21 cellular contexts compared by ENCODE assay signal in genomic region chr6:13663986-13664385, GRCh38. TPM values are rescaled to one million over a fixed set of nuclear protein-coding genes. Genes with fewer than 3 reads are reported as not detected.
DNase-seq lines count a peak whose midpoint lies in the region; ATAC-seq, FAIRE-seq and TF ChIP-seq lines count a peak whose summit lies in the region.
"Had no signal": no experiment of that assay in that cellular context is flagged by ENCODE, and none has a peak within 500 bp of the region (broad histone marks: within the 10 kb centered on the region; RNA-seq: fewer than 3 reads in every experiment).

No MANE protein-coding gene starts in this region.

- CTCF ChIA-PET in CD4-positive, alpha-beta memory T cell (lab: Charles Lee; ENCODE audit: partially characterized antibody) = interaction anchor here (1.0 kb wide), 1 partner anchor 9 kb away, joined by 3 read pairs; no protein-coding TSS in a partner anchor
- CTCF ChIA-PET in WTC11 (lab: Charles Lee) = no interaction called here
- CTCF ChIA-PET in HepG2 (lab: Yijun Ruan, JAX; ENCODE audit: low intra/inter-chr PET ratio, low total read pairs) = no interaction called here
- CTCF ChIA-PET in Caco-2 (lab: Charles Lee) = no interaction called here
- CTCF ChIA-PET in activated CD4-positive, alpha-beta memory T cell treated with anti-CD3 and anti-CD28 coated beads, Interleukin-2, amount 10 ng/mL, durations not matched to agents 7 days and 5 days (lab: Charles Lee) = no interaction called here

- intact Hi-C loops in CD4-positive, alpha-beta memory T cell (cut with micrococcal nuclease) = loop anchor here (5.0 kb wide), 1 partner anchor 33 kb away; no protein-coding TSS in a partner anchor
- intact Hi-C loops in HepG2 (cut with micrococcal nuclease; ENCODE audit: unreplicated experiment) = loop anchor here (2.0 to 5.0 kb wide), 3 partner anchors 15 to 47 kb away; partner anchors contain the start of gene NOL7
- intact Hi-C loops in Caco-2 (cut with micrococcal nuclease; ENCODE audit: unreplicated experiment) = no loop called here

- H3K9me3 ChIP-seq in CD4-positive, alpha-beta memory T cell (ENCODE audit: control insufficient read depth in 1 of 2, low read length in 2 of 2) = no peaks in the 10 kb centered on the region
- H3K9me3 ChIP-seq in HepG2 (ENCODE audit: low read length) (no peaks in the 10 kb centered on the region), neutrophil (no peaks in the 10 kb centered on the region), Caco-2 (no peaks in the 10 kb centered on the region)
- H3K9me3 ChIP-seq: BE2C had no signal

- no peak overlapping the region for H3K9ac ChIP-seq in HepG2 (ENCODE audit: insufficient read depth, low read depth, low read length)

- no peaks in the 10 kb centered on the region for H3K36me3 ChIP-seq in CD4-positive, alpha-beta memory T cell (ENCODE audit: insufficient read depth, low read length)
- no peaks in the 10 kb centered on the region for H3K36me3 ChIP-seq in HepG2 (replicated peaks in 1 of 2; ENCODE audit: control insufficient read depth in 1 of 2, insufficient read depth in 2 of 2, low read length in 2 of 2)
- no peaks in the 10 kb centered on the region for H3K36me3 ChIP-seq in neutrophil
- H3K36me3 ChIP-seq in Caco-2 (ENCODE audit: control insufficient read depth, insufficient read depth, low read length) = no peaks in the 10 kb centered on the region
- H3K36me3 ChIP-seq: BE2C had no signal

- no peak for TF ChIP-seq CTCF in WTC11 (IDR thresholded peaks at IDR 0.05)
- no peak for TF ChIP-seq CTCF in HepG2 (CRISPR knock-in tag; IDR thresholded peaks at IDR 0.05)
- no peak for TF ChIP-seq CTCF in neutrophil (IDR thresholded peaks at IDR 0.05)
- TF ChIP-seq CTCF in Caco-2 (IDR thresholded peaks at IDR 0.05; ENCODE audit: insufficient read depth in 1 of 2, low read depth in 1 of 2, low read length in 1 of 2, severe bottlenecking in 1 of 2, unreplicated experiment in 1 of 2) = no peak

- no peaks in the 10 kb centered on the region for H3K9me3 Mint-ChIP-seq in CD4-positive, alpha-beta memory T cell
- H3K9me3 Mint-ChIP-seq in WTC11 (no peaks in the 10 kb centered on the region), Caco-2 (ENCODE audit: unreplicated experiment) (no peaks in the 10 kb centered on the region)
- H3K9me3 Mint-ChIP-seq in activated CD4-positive, alpha-beta memory T cell treated with anti-CD3 and anti-CD28 coated beads, Interleukin-2, amount 10 ng/mL, durations not matched to agents 7 days and 5 days = no peaks in the 10 kb centered on the region
- H3K9me3 Mint-ChIP-seq: IgD-negative memory B cell had no signal

- ATAC-seq in WTC11 (no peak), HepG2 (no peak)
- ATAC-seq: Right ventricle myocardium inferior had no signal

- TF ChIP-seq RAD21 in HepG2 (CRISPR knock-in tag; IDR thresholded peaks at IDR 0.05) = no peak

- in situ Hi-C loops in HepG2 (cut with HindIII; ENCODE audit: extremely low pct_ligation_motif_present, low pct_unique_long_range_greater_than_20kb) = no loop called here

- H3K4me1 Mint-ChIP-seq in CD4-positive, alpha-beta memory T cell = peaks cover 70 to 99% (median 84%) of the 10 kb centered on the region in 4 donors
- H3K4me1 Mint-ChIP-seq in WTC11 (peaks cover 47% of the 10 kb centered on the region), Caco-2 (ENCODE audit: low read depth, unreplicated experiment) (peaks cover 41% of the 10 kb centered on the region)
- H3K4me1 Mint-ChIP-seq in activated CD4-positive, alpha-beta memory T cell treated with anti-CD3 and anti-CD28 coated beads, Interleukin-2, amount 10 ng/mL, durations not matched to agents 7 days and 5 days = peaks cover 64% of the 10 kb centered on the region

- BruUV-seq in HepG2 (replicated peaks; lab: Mats Ljungman, UMichigan) = no TSS peak
- BruUV-seq in Caco-2 (replicated peaks; lab: Mats Ljungman, UMichigan) = no TSS peak

- peak overlapping the region in 1 of 2 donors; percentile 3 for H3K4me3 ChIP-seq in CD4-positive, alpha-beta memory T cell (ENCODE audit: low read length in 2 of 2)
- H3K4me3 ChIP-seq in HepG2 (replicated peaks in 1 of 3; ENCODE audit: insufficient read depth in 1 of 3, low read depth in 2 of 3, low read length in 3 of 3) = no peak overlapping the region
- no peak overlapping the region for H3K4me3 ChIP-seq in neutrophil (ENCODE audit: low read depth in 1 of 2, low read length in 1 of 2)
- H3K4me3 ChIP-seq in Caco-2 (ENCODE audit: low read depth, low read length) = no peak overlapping the region

- no peak overlapping the region for H3K4me2 ChIP-seq in HepG2 (ENCODE audit: low read depth, low read length)

- H3K27ac Mint-ChIP-seq in CD4-positive, alpha-beta memory T cell = no peak overlapping the region
- H3K27ac Mint-ChIP-seq in WTC11 (0 out of 2 replicates have a peak overlapping the region, but pooled peaks have one; percentile 2), Caco-2 (ENCODE audit: unreplicated experiment) (no peak overlapping the region)
- no peak overlapping the region for H3K27ac Mint-ChIP-seq in activated CD4-positive, alpha-beta memory T cell treated with anti-CD3 and anti-CD28 coated beads, Interleukin-2, amount 10 ng/mL, durations not matched to agents 7 days and 5 days
- H3K27ac Mint-ChIP-seq: IgD-negative memory B cell had no signal

- 87% methylated on average over 4 of the region's 4 CpGs for WGBS in HepG2 (ENCODE audit: low lambda C conversion rate)

- H3K27ac ChIP-seq in CD4-positive, alpha-beta memory T cell (ENCODE audit: low read depth, low read length) = no peak overlapping the region
- no peak overlapping the region for H3K27ac ChIP-seq in HepG2 (ENCODE audit: extremely low read length, insufficient read depth, low read length)
- peak overlapping the region; percentile 49 for H3K27ac ChIP-seq in neutrophil

- H3K36me3 Mint-ChIP-seq in CD4-positive, alpha-beta memory T cell = peaks cover 3 to 5% of the 10 kb centered on the region in 2 donors
- H3K36me3 Mint-ChIP-seq in WTC11 = no peaks in the 10 kb centered on the region
- no peaks in the 10 kb centered on the region for H3K36me3 Mint-ChIP-seq in Caco-2 (ENCODE audit: insufficient read depth, unreplicated experiment)
- peaks cover 13% of the 10 kb centered on the region for H3K36me3 Mint-ChIP-seq in activated CD4-positive, alpha-beta memory T cell treated with anti-CD3 and anti-CD28 coated beads, Interleukin-2, amount 10 ng/mL, durations not matched to agents 7 days and 5 days (ENCODE audit: low read depth)

- H3K4me3 Mint-ChIP-seq in CD4-positive, alpha-beta memory T cell = peak overlapping the region in 6 of 8 donors; percentile 13 to 67 (median 48)
- H3K4me3 Mint-ChIP-seq in WTC11 = no peak overlapping the region
- H3K4me3 Mint-ChIP-seq in Caco-2 (ENCODE audit: unreplicated experiment) = no peak overlapping the region
- H3K4me3 Mint-ChIP-seq in activated CD4-positive, alpha-beta memory T cell treated with anti-CD3 and anti-CD28 coated beads, Interleukin-2, amount 10 ng/mL, durations not matched to agents 7 days and 5 days = no peak overlapping the region

- peaks cover 99% of the 10 kb centered on the region for H3K79me2 ChIP-seq in HepG2 (ENCODE audit: insufficient read depth, low read length)

- POLR2A ChIA-PET in CD4-positive, alpha-beta memory T cell (lab: Charles Lee; ENCODE audit: partially characterized antibody) = interaction anchor here (0.7 to 1.4 kb wide), 2 partner anchors 10 to 49 kb away, joined by 3 read pairs; partner anchors contain the start of gene NOL7
- POLR2A ChIA-PET in WTC11 (lab: Charles Lee) = no interaction called here
- POLR2A ChIA-PET in HepG2 (lab: Yijun Ruan, JAX) = interaction anchor here (1.0 to 1.2 kb wide), 2 partner anchors 46 to 49 kb away, joined by 3 read pairs; partner anchors contain the start of gene NOL7
- POLR2A ChIA-PET in Caco-2 (lab: Charles Lee) = no interaction called here
- POLR2A ChIA-PET in activated CD4-positive, alpha-beta memory T cell treated with anti-CD3 and anti-CD28 coated beads, Interleukin-2, amount 10 ng/mL, durations not matched to agents 7 days and 5 days (lab: Charles Lee) = interaction anchor here (1.0 kb wide), 1 partner anchor 45 kb away, joined by 3 read pairs; no protein-coding TSS in a partner anchor

- H4K20me1 ChIP-seq in HepG2 (ENCODE audit: insufficient read depth, low read length) = peaks cover 39% of the 10 kb centered on the region

- no peak overlapping the region for H2AFZ ChIP-seq in HepG2 (ENCODE audit: low read length)

- no peaks in the 10 kb centered on the region for H3K27me3 Mint-ChIP-seq in CD4-positive, alpha-beta memory T cell
- H3K27me3 Mint-ChIP-seq in WTC11 (ENCODE audit: low read depth) (no peaks in the 10 kb centered on the region), Caco-2 (ENCODE audit: insufficient read depth, unreplicated experiment) (no peaks in the 10 kb centered on the region)
- no peaks in the 10 kb centered on the region for H3K27me3 Mint-ChIP-seq in activated CD4-positive, alpha-beta memory T cell treated with anti-CD3 and anti-CD28 coated beads, Interleukin-2, amount 10 ng/mL, durations not matched to agents 7 days and 5 days
- H3K27me3 Mint-ChIP-seq: IgD-negative memory B cell had no signal

- no peak for DNase-seq in CD4-positive, alpha-beta memory T cell
- DNase-seq in WTC11 (ENCODE audit: low spot score) = no peak
- DNase-seq in HepG2 (ENCODE audit: low spot score) = no peak
- DNase-seq in Caco-2 = no peak
- DNase-seq in SHP77 (lab: John Stamatoyannopoulos, UW) = no peak
- no peak for DNase-seq in activated CD4-positive, alpha-beta memory T cell treated with anti-CD3 and anti-CD28 coated beads, Interleukin-2, amount 10 ng/mL, durations not matched to agents 7 days and 5 days
- DNase-seq: BE2C, COR-L47, DMS 273 treated with DMSO at 0.1 percent for 48 hours, DMS79 treated with DMSO at 0.1 percent for 48 hours, Kasumi-1, NCI-H1417, NCI-H1694 treated with DMSO at 0.1 percent for 48 hours, NCI-H2081 treated with DMSO at 0.1 percent for 48 hours, NCI-H2171 treated with DMSO at 0.1 percent for 48 hours, NCI-H446, NCI-H526 treated with DMSO at 0.1 percent for 48 hours had no signal

- no peaks in the 10 kb centered on the region for H3K27me3 ChIP-seq in CD4-positive, alpha-beta memory T cell (ENCODE audit: insufficient read depth, low read length)
- no peaks in the 10 kb centered on the region for H3K27me3 ChIP-seq in HepG2 (ENCODE audit: control insufficient read depth in 1 of 2, insufficient read depth in 2 of 2, low read length in 2 of 2)
- no peaks in the 10 kb centered on the region for H3K27me3 ChIP-seq in neutrophil
- no peaks in the 10 kb centered on the region; the same call in 1 of the 2 replicates for H3K27me3 ChIP-seq in Caco-2 (replicated peaks; ENCODE audit: control insufficient read depth, insufficient read depth, low read length)
- H3K27me3 ChIP-seq: BE2C had no signal

- TF ChIP-seq POLR2A in HepG2 (IDR thresholded peaks at IDR 0.05; ENCODE audit: insufficient read depth in 1 of 2, low read depth in 2 of 2, low read length in 2 of 2) = no peak

- peaks cover 96% of the 10 kb centered on the region for H3K4me1 ChIP-seq in CD4-positive, alpha-beta memory T cell (ENCODE audit: insufficient read depth, low read length)
- H3K4me1 ChIP-seq in HepG2 (ENCODE audit: insufficient read depth, low read length) (peaks cover 85% of the 10 kb centered on the region), neutrophil (ENCODE audit: control insufficient read depth in 1 of 2, insufficient read depth in 1 of 2, low read depth in 1 of 2, low read length in 1 of 2) (peaks cover 75 to 90% of the 10 kb centered on the region in 2 experiments), Caco-2 (peaks cover 20% of the 10 kb centered on the region; the same call in 1 of the 2 replicates)
- H3K4me1 ChIP-seq: BE2C had no signal

- FAIRE-seq in HepG2 (lab: Jason Lieb, UNC) = no peak
- FAIRE-seq: GM12891 had no signal

- no peak for TF ChIP-seq EP300 in HepG2 (IDR thresholded peaks at IDR 0.05; ENCODE audit: low read depth in 2 of 2, low read length in 2 of 2)
- no peak for TF ChIP-seq EP300 in HepG2 (CRISPR knock-in tag; IDR thresholded peaks at IDR 0.05; ENCODE audit: borderline replicate concordance)

RNA-seq across cellular contexts. Expression of gene RANBP9, which starts 47.6 kb away (rescaled TPM):
- total RNA-seq in CD4-positive, alpha-beta memory T cell = 10 to 100 TPM; 51.1 to 52.9 TPM
- 1 to 10 TPM; 3.4 to 8.8 TPM for polyA plus RNA-seq in CD4-positive, alpha-beta memory T cell
- total RNA-seq in WTC11 (2021) (31.5 to 33.4 TPM (median 33.4 TPM) in 3 replicates), HepG2 (2016; rRNA removed; fragmentation: Illumina TruSeq; extraction: Trizol) (30.6 and 40.8 TPM in 2 replicates), Caco-2 (2022) (36.7 and 38.2 TPM in 2 replicates)
- 49.4 and 57.5 TPM in 2 replicates for total RNA-seq in HepG2 (2016; cell fraction: cytosol; rRNA removed; fragmentation: Illumina TruSeq; extraction: Trizol; ENCODE audit: low read depth)
- 29.2 and 36.4 TPM in 2 replicates for total RNA-seq in HepG2 (2016; cell fraction: insoluble cytoplasmic fraction; rRNA removed; fragmentation: Illumina TruSeq; extraction: Trizol)
- total RNA-seq in HepG2 (2016; cell fraction: membrane; rRNA removed; fragmentation: Illumina TruSeq; extraction: Trizol) = 51.1 and 60.2 TPM in 2 replicates
- 28.5 and 30.5 TPM in 2 replicates for total RNA-seq in HepG2 (2016; cell fraction: nucleus; rRNA removed; fragmentation: Illumina TruSeq; extraction: Trizol)
- 22.4 and 26.6 TPM in 2 replicates for polyA plus RNA-seq in HepG2 (2011; rRNA removed)
- polyA plus RNA-seq in HepG2 (2011; cell fraction: cytosol; rRNA removed) = 14.8 and 16.2 TPM in 2 replicates
- polyA plus RNA-seq in HepG2 (2011; cell fraction: nucleus; rRNA removed) = 22.9 TPM in 2 replicates
- 32.6 and 36.1 TPM in 2 replicates for polyA plus RNA-seq in HepG2 (2012)
- polyA plus RNA-seq in HepG2 (2016; cell fraction: cytosol; fragmentation: Illumina TruSeq; extraction: Trizol; ENCODE audit: low read depth) = 8.1 and 8.7 TPM in 2 replicates
- 43.1 and 50.7 TPM in 2 replicates for polyA plus RNA-seq in HepG2 (2016; cell fraction: insoluble cytoplasmic fraction; fragmentation: Illumina TruSeq; extraction: Trizol; ENCODE audit: low read depth)
- 23.5 and 24.1 TPM in 2 replicates for polyA plus RNA-seq in HepG2 (2016; cell fraction: membrane; fragmentation: Illumina TruSeq; extraction: Trizol; ENCODE audit: low read depth)
- 49.1 and 54.5 TPM in 2 replicates for polyA plus RNA-seq in HepG2 (2016; cell fraction: nucleus; fragmentation: Illumina TruSeq; extraction: Trizol; ENCODE audit: insufficient read depth, low read depth)
- polyA minus RNA-seq in HepG2 (2011; rRNA and poly(A)+ RNA removed; ENCODE audit: low replicate concordance) = 9.6 and 10.2 TPM in 2 replicates
- polyA minus RNA-seq in HepG2 (2011; cell fraction: cytosol; rRNA and poly(A)+ RNA removed) = 26.9 and 31.1 TPM in 2 replicates
- polyA minus RNA-seq in HepG2 (2011; cell fraction: nucleus; rRNA and poly(A)+ RNA removed) = 31.8 and 37.2 TPM in 2 replicates
- total RNA-seq in activated CD4-positive, alpha-beta memory T cell treated with anti-CD3 and anti-CD28 coated beads, Interleukin-2, amount 10 ng/mL, durations not matched to agents 7 days and 5 days = 10 to 100 TPM; 66.8 to 69.1 TPM

RNA-seq across cellular contexts. Expression of gene NOL7, which starts 48.9 kb away (rescaled TPM):
- total RNA-seq in CD4-positive, alpha-beta memory T cell = 10 to 100 TPM; 62.1 to 69.1 TPM
- 100 to 1,000 TPM; 118 to 137 TPM for polyA plus RNA-seq in CD4-positive, alpha-beta memory T cell
- total RNA-seq in WTC11 (2021) (65.3 to 76.1 TPM (median 66.5 TPM) in 3 replicates), HepG2 (2016; rRNA removed; fragmentation: Illumina TruSeq; extraction: Trizol) (186 and 215 TPM in 2 replicates), Caco-2 (2022) (85.4 and 92.9 TPM in 2 replicates)
- total RNA-seq in HepG2 (2016; cell fraction: cytosol; rRNA removed; fragmentation: Illumina TruSeq; extraction: Trizol; ENCODE audit: low read depth) = 27.0 and 31.6 TPM in 2 replicates
- total RNA-seq in HepG2 (2016; cell fraction: insoluble cytoplasmic fraction; rRNA removed; fragmentation: Illumina TruSeq; extraction: Trizol) = 183 and 212 TPM in 2 replicates
- 65.5 and 72.1 TPM in 2 replicates for total RNA-seq in HepG2 (2016; cell fraction: membrane; rRNA removed; fragmentation: Illumina TruSeq; extraction: Trizol)
- 69.4 and 79.5 TPM in 2 replicates for total RNA-seq in HepG2 (2016; cell fraction: nucleus; rRNA removed; fragmentation: Illumina TruSeq; extraction: Trizol)
- 30.1 and 37.8 TPM in 2 replicates for polyA plus RNA-seq in HepG2 (2011; rRNA removed)
- polyA plus RNA-seq in HepG2 (2011; cell fraction: cytosol; rRNA removed) = 47.4 and 53.1 TPM in 2 replicates
- polyA plus RNA-seq in HepG2 (2011; cell fraction: nucleus; rRNA removed) = 23.4 and 23.5 TPM in 2 replicates
- 60.3 and 94.1 TPM in 2 replicates for polyA plus RNA-seq in HepG2 (2012)
- polyA plus RNA-seq in HepG2 (2016; cell fraction: cytosol; fragmentation: Illumina TruSeq; extraction: Trizol; ENCODE audit: low read depth) = 30.5 and 34.4 TPM in 2 replicates
- 240 and 243 TPM in 2 replicates for polyA plus RNA-seq in HepG2 (2016; cell fraction: insoluble cytoplasmic fraction; fragmentation: Illumina TruSeq; extraction: Trizol; ENCODE audit: low read depth)
- polyA plus RNA-seq in HepG2 (2016; cell fraction: membrane; fragmentation: Illumina TruSeq; extraction: Trizol; ENCODE audit: low read depth) = 60.8 and 65.8 TPM in 2 replicates
- polyA plus RNA-seq in HepG2 (2016; cell fraction: nucleus; fragmentation: Illumina TruSeq; extraction: Trizol; ENCODE audit: insufficient read depth, low read depth) = 136 and 138 TPM in 2 replicates
- polyA minus RNA-seq in HepG2 (2011; rRNA and poly(A)+ RNA removed; ENCODE audit: low replicate concordance) = 4.3 and 4.6 TPM in 2 replicates
- 13.1 and 18.6 TPM in 2 replicates for polyA minus RNA-seq in HepG2 (2011; cell fraction: cytosol; rRNA and poly(A)+ RNA removed)
- 26.5 and 26.9 TPM in 2 replicates for polyA minus RNA-seq in HepG2 (2011; cell fraction: nucleus; rRNA and poly(A)+ RNA removed)
- total RNA-seq in activated CD4-positive, alpha-beta memory T cell treated with anti-CD3 and anti-CD28 coated beads, Interleukin-2, amount 10 ng/mL, durations not matched to agents 7 days and 5 days = 10 to 100 TPM; 54.0 to 57.8 TPM

Comparison
In these comparisons a context has a peak if more than half of its experiments do, and no peak if none do; other contexts are left out.
1. H3K4me3 Mint-ChIP-seq: peak in CD4-positive, alpha-beta memory T cell (6 of 8); none in WTC11 (single experiment), Caco-2 (single experiment) and activated CD4-positive, alpha-beta memory T cell treated with anti-CD3 and anti-CD28 coated beads, Interleukin-2, amount 10 ng/mL, durations not matched to agents 7 days and 5 days (single experiment).
2. POLR2A ChIA-PET loops: an anchor here in CD4-positive, alpha-beta memory T cell (0.7 to 1.4 kb wide), HepG2 (1.0 to 1.2 kb wide) and activated CD4-positive, alpha-beta memory T cell treated with anti-CD3 and anti-CD28 coated beads, Interleukin-2, amount 10 ng/mL, durations not matched to agents 7 days and 5 days (1.0 kb wide); none called in WTC11 and Caco-2.